ENCODE assay signal across 33 cellular contexts in genomic region chr2:11652555-11652954, GRCh38. TPM values are rescaled to one million over a fixed set of nuclear protein-coding genes. Genes with fewer than 3 reads are reported as not detected.
DNase-seq lines count a peak whose midpoint lies in the region; ATAC-seq and TF ChIP-seq lines count a peak whose summit lies in the region.
"Had no signal": no experiment of that assay in that cellular context is flagged by ENCODE, and none has a peak within 500 bp of the region (broad histone marks: within the 10 kb centered on the region; RNA-seq: fewer than 3 reads in every experiment).

No MANE protein-coding gene starts in this region.

- TF ChIP-seq POLR2A in tibial nerve (IDR thresholded peaks at IDR 0.05), result no peak

- peaks cover 2% of the 10 kb centered on the region for H3K27me3 Mint-ChIP-seq in mesothelial cell of epicardium (ENCODE audit: low read depth)

- H3K9me3 Mint-ChIP-seq in mesothelial cell of epicardium, result no peaks in the 10 kb centered on the region
- H3K9me3 Mint-ChIP-seq: activated naive CD4-positive, alpha-beta T cell treated with anti-CD3 and anti-CD28 coated beads, Interleukin-2, amount 50 U/mL, for 72 hours; activated T-helper 2 cell treated with anti-CD3 and anti-CD28 coated beads, Interferon-gamma antibody, Interleukin-2, Interleukin-4, amounts not matched to agents 10 μg/mL and 5 μg/mL and 100 μg/mL, durations not matched to agents 14 hours and 24 hours and 36 hours; CD4-positive, alpha-beta T cell; naive B cell; stimulated activated effector memory CD8-positive, alpha-beta T cell treated with anti-CD3 and anti-CD28 coated beads, Interleukin-12 subunit alpha, Interleukin-12 subunit beta, amount 100 ng/mL, for 72 hours had no signal

- intact Hi-C loops in Right ventricle myocardium superior (cut with DNase I), result no loop called here

- H3K36me3 ChIP-seq in right atrium auricular region, result no peaks in the 10 kb centered on the region
- H3K36me3 ChIP-seq in tibial nerve, result no peaks in the 10 kb centered on the region
- H3K36me3 ChIP-seq: ascending aorta, left ventricle myocardium inferior, sigmoid colon, SJSA1 had no signal

- no peak for DNase-seq in Right ventricle myocardium superior
- no peak for DNase-seq in right atrium auricular region (ENCODE audit: low spot score)
- peak; percentile 31 for DNase-seq in cerebellar cortex (ENCODE audit: low spot score)
- DNase-seq in midbrain (lab: John Stamatoyannopoulos, UW), result peak; percentile 72
- DNase-seq in tibial nerve (ENCODE audit: low spot score in 2 of 2), result peak in 1 of 2 donors; percentile 29
- DNase-seq in activated naive CD4-positive, alpha-beta T cell (lab: John Stamatoyannopoulos, UW), result no peak
- DNase-seq in mesothelial cell of epicardium (ENCODE audit: low spot score in 2 of 2, unreplicated experiment in 2 of 2), result no peak
- no peak for DNase-seq in GM10266 (ENCODE audit: extremely low spot score)
- DNase-seq: 8988T; activated CD4-positive, alpha-beta T cell treated with anti-CD3 and anti-CD28 coated beads for 4 hours; activated T-cell treated with anti-CD3 and anti-CD28 coated beads for 4 hours; CD4-positive, alpha-beta T cell; cerebellar nuclear complex; glutamatergic neuron; left ventricle myocardium inferior; naive B cell; NCI-H1048; NCI-H1694 treated with DMSO at 0.1 percent for 48 hours; T-helper 9 cell had no signal

- H3K4me1 Mint-ChIP-seq in mesothelial cell of epicardium, result peaks cover 6% of the 10 kb centered on the region
- H3K4me1 Mint-ChIP-seq: naive B cell; stimulated activated effector memory CD8-positive, alpha-beta T cell treated with anti-CD3 and anti-CD28 coated beads, Interleukin-12 subunit alpha, Interleukin-12 subunit beta, amount 100 ng/mL, for 72 hours had no signal

- no peaks in the 10 kb centered on the region for H3K9me3 ChIP-seq in right atrium auricular region
- no peaks in the 10 kb centered on the region for H3K9me3 ChIP-seq in tibial nerve
- H3K9me3 ChIP-seq: ascending aorta, left ventricle myocardium inferior, sigmoid colon, SJSA1 had no signal

- no peak overlapping the region for H3K4me3 Mint-ChIP-seq in mesothelial cell of epicardium
- H3K4me3 Mint-ChIP-seq: CD4-positive, alpha-beta T cell; naive B cell; stimulated activated effector memory CD8-positive, alpha-beta T cell treated with anti-CD3 and anti-CD28 coated beads, Interleukin-12 subunit alpha, Interleukin-12 subunit beta, amount 100 ng/mL, for 72 hours had no signal

- H3K27me3 ChIP-seq in right atrium auricular region (no peaks in the 10 kb centered on the region), tibial nerve (no peaks in the 10 kb centered on the region)
- H3K27me3 ChIP-seq: ascending aorta, sigmoid colon had no signal

- H3K27ac ChIP-seq in right atrium auricular region (no peak overlapping the region), tibial nerve (peak overlapping the region in 2 of 4 donors; percentile 74 to 79)
- H3K27ac ChIP-seq: ascending aorta, left ventricle myocardium inferior, sigmoid colon, SJSA1 had no signal

- WGBS in tibial nerve, 2 donors, result 8 to 20% methylated on average over 3 of the region's 3 CpGs

- no peaks in the 10 kb centered on the region for H3K36me3 Mint-ChIP-seq in mesothelial cell of epicardium
- H3K36me3 Mint-ChIP-seq: activated naive CD4-positive, alpha-beta T cell treated with anti-CD3 and anti-CD28 coated beads, Interleukin-2, amount 50 U/mL, for 72 hours; naive B cell; stimulated activated effector memory CD8-positive, alpha-beta T cell treated with anti-CD3 and anti-CD28 coated beads, Interleukin-12 subunit alpha, Interleukin-12 subunit beta, amount 100 ng/mL, for 72 hours had no signal

- no peak overlapping the region for H3K4me3 ChIP-seq in right atrium auricular region
- H3K4me3 ChIP-seq in tibial nerve, result no peak overlapping the region
- H3K4me3 ChIP-seq: ascending aorta, GM12878, K562, left ventricle myocardium inferior, sigmoid colon, SJSA1 had no signal

- ATAC-seq in Right ventricle myocardium superior (ENCODE audit: poor library complexity), result peak; percentile 41
- ATAC-seq: GM12878, K562 had no signal

- peak; percentile 25 to 60 for TF ChIP-seq EP300 in tibial nerve (IDR thresholded peaks at IDR 0.05)

- TF ChIP-seq CTCF in right atrium auricular region (IDR thresholded peaks at IDR 0.05) (no peak), tibial nerve (IDR thresholded peaks at IDR 0.05) (no peak), mesothelial cell of epicardium (IDR thresholded peaks at IDR 0.05; ENCODE audit: unreplicated experiment) (no peak), GM10266 (IDR thresholded peaks at IDR 0.05; ENCODE audit: control insufficient read depth, insufficient read depth, low read depth, missing control alignments) (no peak)

- H3K4me1 ChIP-seq in right atrium auricular region, result no peaks in the 10 kb centered on the region
- peaks cover 0 to 22% (median 13%) of the 10 kb centered on the region in 4 donors for H3K4me1 ChIP-seq in tibial nerve
- H3K4me1 ChIP-seq: left ventricle myocardium inferior, SJSA1 had no signal

- H3K27ac Mint-ChIP-seq in mesothelial cell of epicardium, result no peak overlapping the region
- H3K27ac Mint-ChIP-seq: activated naive CD4-positive, alpha-beta T cell treated with anti-CD3 and anti-CD28 coated beads, Interleukin-2, amount 50 U/mL, for 72 hours; activated T-helper 2 cell treated with anti-CD3 and anti-CD28 coated beads, Interferon-gamma antibody, Interleukin-2, Interleukin-4, amounts not matched to agents 10 μg/mL and 5 μg/mL and 100 μg/mL, durations not matched to agents 14 hours and 24 hours and 36 hours; CD4-positive, alpha-beta T cell; naive B cell; stimulated activated effector memory CD8-positive, alpha-beta T cell treated with anti-CD3 and anti-CD28 coated beads, Interleukin-12 subunit alpha, Interleukin-12 subunit beta, amount 100 ng/mL, for 72 hours had no signal

RNA-seq across cellular contexts. Expression of gene NTSR2, which starts 17.4 kb away (rescaled TPM):
- total RNA-seq in Right ventricle myocardium superior, result 0.19 TPM
- total RNA-seq in right atrium auricular region, result not detected
- 1 to 10 TPM in 2 of 4 donors, under 1 TPM in 1, not detected in 1; 0.87 to 4.2 (median 2.1) TPM for total RNA-seq in tibial nerve
- total RNA-seq in mesothelial cell of epicardium, result not detected in 3 replicates
- total RNA-seq: activated naive CD4-positive, alpha-beta T cell treated with anti-CD3 and anti-CD28 coated beads, Interleukin-2, amount 50 U/mL, for 72 hours; activated T-helper 2 cell treated with anti-CD3 and anti-CD28 coated beads, Interferon-gamma antibody, Interleukin-2, Interleukin-4, amounts not matched to agents 10 μg/mL and 5 μg/mL and 100 μg/mL, durations not matched to agents 14 hours and 24 hours and 36 hours; ascending aorta; CD4-positive, alpha-beta T cell; Daoy; GM12878; H1; K562; left ventricle myocardium inferior; mesenteric fat pad; NCI-H460; posterior vena cava; sigmoid colon; SJSA1; urinary bladder had no signal

Comparison
In these comparisons a context has a peak if more than half of its experiments do, and no peak if none do; other contexts are left out.
1. DNase-seq: peak in cerebellar cortex (single experiment) and midbrain (single experiment); none in Right ventricle myocardium superior (single experiment), right atrium auricular region (single experiment), activated naive CD4-positive, alpha-beta T cell (0 of 4), mesothelial cell of epicardium (0 of 2) and GM10266 (single experiment).